20 cellular contexts compared by ENCODE assay signal in genomic region chrX:112341598-112341997, GRCh38.
"Had no signal": no experiment of that assay in that cellular context is flagged by ENCODE, and none has a peak within 500 bp of the region (broad histone marks: within the 10 kb centered on the region; RNA-seq: fewer than 3 reads in every experiment).

No MANE protein-coding gene starts in this region.

- H3K9me3 ChIP-seq: neutrophil, suprapubic skin had no signal

- H3K27ac ChIP-seq: neutrophil, suprapubic skin, VCaP had no signal

- H3K27me3 ChIP-seq: neutrophil, suprapubic skin had no signal

- ATAC-seq: left ventricle myocardium superior; natural killer cell; right cardiac atrium; stimulated activated naive CD8-positive, alpha-beta T cell treated with anti-CD3 and anti-CD28 coated beads, Interleukin-15, Interleukin-2, amounts not matched to agents 100 U/mL and 50 U/mL, for 24 hours had no signal

- H3K4me1 ChIP-seq: suprapubic skin had no signal

- H3K4me3 ChIP-seq: smooth muscle cell, suprapubic skin had no signal

- H3K36me3 ChIP-seq: neutrophil, suprapubic skin had no signal

- DNase-seq: activated CD4-positive, alpha-beta T cell treated with anti-CD3 and anti-CD28 coated beads for 1 hour; activated CD4-positive, alpha-beta T cell treated with anti-CD3 and anti-CD28 coated beads, Interleukin-2, amount 50 U/mL, for 4 hours; activated naive CD4-positive, alpha-beta T cell treated with anti-CD3 and anti-CD28 coated beads for 36 hours; activated T-cell treated with anti-CD3 and anti-CD28 coated beads for 4 hours; caudate nucleus; erythroblast; hypothalamus; kidney glomerular epithelial cell; left ventricle myocardium superior; mesendoderm; natural killer cell; right cardiac atrium; stimulated activated CD4-positive, alpha-beta T cell treated with anti-CD3 and anti-CD28 coated beads, Interleukin-4, amount 100 ng/mL, for 4 hours; stimulated activated CD8-positive, alpha-beta memory T cell treated with anti-CD3 and anti-CD28 coated beads, Interleukin-4, amount 100 ng/mL, for 48 hours; stimulated activated naive CD8-positive, alpha-beta T cell treated with anti-CD3 and anti-CD28 coated beads, Interleukin-15, Interleukin-2, amounts not matched to agents 100 U/mL and 50 U/mL, for 24 hours; T1000 had no signal
